Comparison of ENCODE assay signal across 26 cellular contexts in the genomic region with DNA sequence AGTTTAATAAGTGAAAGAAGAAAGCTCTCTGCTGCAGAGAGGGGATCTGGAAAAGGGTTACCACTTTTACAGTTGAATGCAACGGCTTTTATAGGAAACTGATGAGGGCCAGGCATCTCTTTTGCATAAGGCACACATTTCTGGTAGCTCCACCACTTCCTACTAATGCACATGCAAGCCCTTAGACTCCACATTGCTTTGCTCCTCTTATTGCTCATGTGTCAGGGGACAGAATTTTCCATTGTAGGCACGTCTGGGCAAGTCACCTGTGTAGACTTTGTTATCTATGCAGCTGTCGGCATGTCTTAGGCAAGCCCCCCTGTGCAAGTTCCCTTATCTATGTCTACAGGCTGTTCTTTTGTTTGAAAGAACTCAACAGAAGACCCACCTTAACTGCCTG.
DNase-seq lines count a peak whose midpoint lies in the region; ATAC-seq and TF ChIP-seq lines count a peak whose summit lies in the region.
"Had no signal": no experiment of that assay in that cellular context is flagged by ENCODE, and none has a peak within 500 bp of the region (broad histone marks: within the 10 kb centered on the region; RNA-seq: fewer than 3 reads in every experiment).

No MANE protein-coding gene starts in this region.

- H3K4me1 ChIP-seq in foreskin keratinocyte (no peaks in the 10 kb centered on the region), Peyer's patch (no peaks in the 10 kb centered on the region)
- H3K4me1 ChIP-seq: ascending aorta, left lung, prostate gland, testis had no signal

- no peak for TF ChIP-seq CTCF in foreskin keratinocyte (conservative IDR thresholded peaks at IDR 0.05)
- TF ChIP-seq CTCF in omental fat pad (IDR thresholded peaks at IDR 0.05) = no peak
- no peak for TF ChIP-seq CTCF in Peyer's patch (IDR thresholded peaks at IDR 0.05)

- no peak for TF ChIP-seq POLR2A in Peyer's patch (IDR thresholded peaks at IDR 0.05)

- no peaks in the 10 kb centered on the region for H3K9me3 ChIP-seq in Peyer's patch
- H3K9me3 ChIP-seq: ascending aorta, esophagus muscularis mucosa, HAP-1, left lung, prostate gland, testis had no signal

- H3K27ac ChIP-seq in foreskin keratinocyte (no peak overlapping the region), Peyer's patch (no peak overlapping the region)
- H3K27ac ChIP-seq: ascending aorta, esophagus muscularis mucosa, left lung, prostate gland, SK-N-MC, testis had no signal

- H3K27me3 ChIP-seq in foreskin keratinocyte = no peaks in the 10 kb centered on the region
- H3K27me3 ChIP-seq in Peyer's patch = no peaks in the 10 kb centered on the region
- H3K27me3 ChIP-seq: ascending aorta, esophagus muscularis mucosa, left lung, testis had no signal

- ATAC-seq in GM18502 (IDR thresholded peaks at IDR 0.05; ENCODE audit: poor library complexity, unreplicated experiment) (peak; percentile 55), HG02852 (IDR thresholded peaks at IDR 0.05; ENCODE audit: unreplicated experiment) (peak; percentile 51), foreskin keratinocyte (peak; percentile 19), omental fat pad (ENCODE audit: low FRiP score) (no peak)
- ATAC-seq: activated CD4-positive, alpha-beta T cell treated with anti-CD3 and anti-CD28 coated beads for 36 hours; left lung; T-helper 17 cell had no signal

- H3K4me3 ChIP-seq in Peyer's patch = no peak overlapping the region
- H3K4me3 ChIP-seq: ascending aorta, esophagus muscularis mucosa, HAP-1, left lung, prostate gland, SK-N-MC, testis had no signal

- H3K36me3 ChIP-seq in Peyer's patch = no peaks in the 10 kb centered on the region
- H3K36me3 ChIP-seq: ascending aorta, esophagus muscularis mucosa, HAP-1, left lung, prostate gland had no signal

- DNase-seq in NCI-H146 (lab: John Stamatoyannopoulos, UW) (peak; percentile 37), foreskin keratinocyte (peak in 1 of 2 donors; percentile 75), T-helper 1 cell (no peak), omental fat pad (ENCODE audit: low spot score) (no peak), Peyer's patch (no peak)
- DNase-seq: activated CD4-positive, alpha-beta T cell treated with anti-CD3 and anti-CD28 coated beads for 36 hours; activated effector memory CD4-positive, alpha-beta T cell treated with anti-CD3 and anti-CD28 coated beads, Interleukin-2, amount 50 U/mL, for 16 hours; activated naive CD8-positive, alpha-beta T cell treated with anti-CD3 and anti-CD28 coated beads, Interleukin-2, amount 10 ng/mL, durations not matched to agents 7 days and 5 days; C1 segment of cervical spinal cord; caudate nucleus; foreskin melanocyte; hypothalamus; Kasumi-1; left lung; NCI-H187 treated with DMSO at 0.1 percent for 48 hours; NCI-H2227 treated with DMSO at 0.1 percent for 48 hours; stimulated activated naive CD4-positive, alpha-beta T cell treated with Interleukin-2 at 50 U/mL for 16 hours; T-helper 17 cell; testis had no signal
